In the genomic region with DNA sequence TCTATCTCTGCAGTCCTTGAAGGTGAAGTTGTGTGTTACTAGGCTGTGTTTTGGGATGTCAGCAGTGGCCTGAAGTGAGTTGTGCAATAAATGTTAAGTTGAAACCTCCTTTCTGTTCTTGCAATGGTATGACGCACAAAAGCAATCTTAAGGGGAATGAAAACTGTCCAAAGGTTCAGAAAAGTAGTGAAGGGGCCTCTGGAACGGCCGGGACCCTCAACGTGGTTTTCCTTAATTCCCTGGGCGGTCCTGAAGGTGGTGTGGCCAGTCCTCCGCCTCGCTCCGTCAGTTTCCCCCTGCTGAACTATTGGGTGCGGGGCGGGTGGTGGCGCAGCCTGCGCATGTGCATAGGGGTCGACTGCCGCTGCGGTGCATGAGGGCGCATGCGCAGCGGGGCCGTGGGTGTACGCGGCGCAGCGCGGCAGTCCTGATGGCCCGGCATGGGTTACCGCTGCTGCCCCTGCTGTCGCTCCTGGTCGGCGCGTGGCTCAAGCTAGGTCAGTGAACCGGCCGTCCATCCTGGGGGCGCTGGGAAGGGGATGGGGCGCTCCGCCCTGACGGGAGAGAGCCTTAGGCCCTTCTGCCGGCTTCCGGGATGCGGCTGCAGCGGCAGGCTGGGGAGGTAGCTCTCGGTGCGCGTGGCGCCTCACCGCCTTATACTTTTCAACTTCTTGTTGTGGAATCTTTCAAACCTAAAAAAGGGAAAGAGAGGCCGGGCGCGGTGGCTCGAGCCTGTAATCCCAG, we compare ENCODE assay signal across 8 cellular contexts. TPM values are rescaled to one million over a fixed set of nuclear protein-coding genes. Genes with fewer than 3 reads are reported as not detected.
A peak's percentile ranks its signal among the peaks of the same experiment; 100 is the strongest.
DNase-seq lines count a peak whose midpoint lies in the region; ATAC-seq and TF ChIP-seq lines count a peak whose summit lies in the region.

A gene (plus strand): TSS at position 405 of the 744 bp plus-strand sequence. CDS start 26 bp downstream, at position 431.

- peaks cover 27% of the 10 kb centered on the region for H3K4me1 Mint-ChIP-seq in chondrocyte (ENCODE audit: low read depth)

- TF ChIP-seq CTCF in chondrocyte (IDR thresholded peaks at IDR 0.05): peak; percentile 57

- peak; percentile 96 for DNase-seq in Ammon's horn (ENCODE audit: low spot score)
- DNase-seq in NCI-H510A treated with DMSO at 0.1 percent for 48 hours (lab: John Stamatoyannopoulos, UW): peak; percentile 98
- peak; percentile 83 for DNase-seq in activated CD4-positive, alpha-beta T cell treated with anti-CD3 and anti-CD28 coated beads for 24 hours (ENCODE audit: low read depth in 2 of 2)
- DNase-seq in chondrocyte (ENCODE audit: low spot score): peak; percentile 95
- DNase-seq in kidney glomerular epithelial cell (lab: John Stamatoyannopoulos, UW): peak; percentile 81
- peak; percentile 77 to 80 for DNase-seq in stimulated activated CD4-positive, alpha-beta T cell treated with anti-CD3 and anti-CD28 coated beads, Interleukin-1b, Interleukin-23, amount 100 ng/mL, for 1 hour (ENCODE audit: low read depth in 2 of 2)

- H3K9me3 Mint-ChIP-seq in chondrocyte (ENCODE audit: low read depth): no peaks in the 10 kb centered on the region

- ATAC-seq in GM19043 (IDR thresholded peaks at IDR 0.05; ENCODE audit: low read depth, unreplicated experiment) (peak; percentile 88), HG03354 (IDR thresholded peaks at IDR 0.05; ENCODE audit: poor library complexity, severe bottlenecking, unreplicated experiment) (peak; percentile 84)

- no peaks in the 10 kb centered on the region for H3K27me3 Mint-ChIP-seq in chondrocyte (ENCODE audit: low read depth)

- peaks cover 28% of the 10 kb centered on the region for H3K36me3 Mint-ChIP-seq in chondrocyte (ENCODE audit: low read depth)

- H3K27ac Mint-ChIP-seq in chondrocyte (ENCODE audit: unreplicated experiment): peak within 1 kb of the TSS; percentile 94

- H3K4me3 Mint-ChIP-seq in chondrocyte (ENCODE audit: unreplicated experiment): peak within 1 kb of the TSS; percentile 95

RNA-seq across cellular contexts. Expression of the gene that starts here (rescaled TPM):
- total RNA-seq in chondrocyte: 158 to 182 TPM (median 160 TPM) in 3 replicates

Comparison
In these comparisons a context has a peak if more than half of its experiments do, and no peak if none do; other contexts are left out.
1. Peak in every context shown above with its lines: DNase-seq and ATAC-seq.